Comparison of ENCODE assay signal across 24 cellular contexts in genomic region chr6:37617073-37617472, GRCh38.
DNase-seq lines count a peak whose midpoint lies in the region; ATAC-seq and TF ChIP-seq lines count a peak whose summit lies in the region.
"Had no signal": no experiment of that assay in that cellular context is flagged by ENCODE, and none has a peak within 500 bp of the region (broad histone marks: within the 10 kb centered on the region; RNA-seq: fewer than 3 reads in every experiment).

No MANE protein-coding gene starts in this region.

- no peaks in the 10 kb centered on the region for H3K36me3 Mint-ChIP-seq in activated CD8-positive, alpha-beta T cell treated with anti-CD3 and anti-CD28 coated beads, Interleukin-2, amount 10 ng/mL, durations not matched to agents 7 days and 5 days (ENCODE audit: low read depth)
- H3K36me3 Mint-ChIP-seq in activated CD8-positive, alpha-beta T cell treated with anti-CD3 and anti-CD28 coated beads for 36 hours (ENCODE audit: low read depth), result no peaks in the 10 kb centered on the region
- H3K36me3 Mint-ChIP-seq: CD8-positive, alpha-beta T cell had no signal

- TF ChIP-seq POLR2A in IMR-90 (IDR thresholded peaks at IDR 0.05; ENCODE audit: low read depth, low read length), result no peak
- TF ChIP-seq POLR2A in sigmoid colon (IDR thresholded peaks at IDR 0.05), result no peak

- H3K9me1 ChIP-seq in IMR-90 (ENCODE audit: insufficient read depth, low read length), result peaks cover 4% of the 10 kb centered on the region; the same call in 1 of the 2 replicates

- no peak for TF ChIP-seq EP300 in sigmoid colon (IDR thresholded peaks at IDR 0.05)

- H3K4me1 ChIP-seq in IMR-90 (ENCODE audit: control insufficient read depth, insufficient read depth, low read length) (peaks cover 5% of the 10 kb centered on the region), sigmoid colon (no peaks in the 10 kb centered on the region)
- H3K4me1 ChIP-seq: Caco-2 had no signal

- H3K27ac Mint-ChIP-seq in activated CD8-positive, alpha-beta T cell treated with anti-CD3 and anti-CD28 coated beads, Interleukin-2, amount 10 ng/mL, durations not matched to agents 7 days and 5 days, result peak overlapping the region; percentile 30
- H3K27ac Mint-ChIP-seq in activated CD8-positive, alpha-beta T cell treated with anti-CD3 and anti-CD28 coated beads for 36 hours, result no peak overlapping the region
- H3K27ac Mint-ChIP-seq: B cell; CD8-positive, alpha-beta T cell had no signal

- H4K8ac ChIP-seq in IMR-90 (ENCODE audit: low read depth in 2 of 2, low read length in 2 of 2), result no peak overlapping the region

- no peak overlapping the region for H2AK5ac ChIP-seq in IMR-90 (ENCODE audit: low read depth, low read length)

- dilution Hi-C loops in IMR-90 (cut with HindIII; ENCODE audit: low sequenced_read_pairs, unreplicated experiment), result no loop called here

- no peak overlapping the region for H2BK15ac ChIP-seq in IMR-90 (ENCODE audit: low read depth, low read length)

- H3K9me3 ChIP-seq in IMR-90 (ENCODE audit: control insufficient read depth, insufficient read depth, low read length) (no peaks in the 10 kb centered on the region), sigmoid colon (no peaks in the 10 kb centered on the region)
- H3K9me3 ChIP-seq: Caco-2 had no signal

- H3K27me3 Mint-ChIP-seq in activated CD8-positive, alpha-beta T cell treated with anti-CD3 and anti-CD28 coated beads, Interleukin-2, amount 10 ng/mL, durations not matched to agents 7 days and 5 days (ENCODE audit: low read depth), result peaks cover 12% of the 10 kb centered on the region
- no peaks in the 10 kb centered on the region for H3K27me3 Mint-ChIP-seq in activated CD8-positive, alpha-beta T cell treated with anti-CD3 and anti-CD28 coated beads for 36 hours

- no peak overlapping the region for H2BK120ac ChIP-seq in IMR-90 (ENCODE audit: low read depth, low read length)

- H3K79me1 ChIP-seq in IMR-90 (ENCODE audit: low read depth in 1 of 2, low read length in 2 of 2), result no peaks in the 10 kb centered on the region

- H3K4me3 ChIP-seq in IMR-90 (ENCODE audit: insufficient read depth, low read depth, low read length) (no peak overlapping the region), sigmoid colon (no peak overlapping the region)
- H3K4me3 ChIP-seq: GM12878 had no signal

- WGBS in IMR-90 (ENCODE audit: extremely low coverage in 2 of 2, insufficient read length in 1 of 2), 2 experiments, result 100% methylated on average over 1 of the region's 3 CpGs; no CpG with 5 or more reads in 1 of the 2 experiments
- WGBS in sigmoid colon, 2 donors, result 77 to 97% methylated on average over 3 of the region's 3 CpGs

- H3K36me3 ChIP-seq in IMR-90 (ENCODE audit: control insufficient read depth, insufficient read depth, low read length), result no peaks in the 10 kb centered on the region
- no peaks in the 10 kb centered on the region for H3K36me3 ChIP-seq in sigmoid colon

- H2AK9ac ChIP-seq in IMR-90 (replicated peaks; ENCODE audit: low read depth, low read length, poor library complexity), result no peak overlapping the region

- no peak overlapping the region for H3K4ac ChIP-seq in IMR-90 (ENCODE audit: low read depth, low read length)

- CTCF ChIA-PET in activated CD8-positive, alpha-beta T cell treated with anti-CD3 and anti-CD28 coated beads, Interleukin-2, amount 10 ng/mL, durations not matched to agents 7 days and 5 days (lab: Charles Lee), result no interaction called here
- CTCF ChIA-PET in activated CD8-positive, alpha-beta T cell treated with anti-CD3 and anti-CD28 coated beads for 36 hours (lab: Charles Lee), result interaction anchor here (1.0 kb wide), 1 partner anchor 76 kb away, joined by 3 read pairs; no protein-coding TSS in a partner anchor
- CTCF ChIA-PET in IMR-90 (lab: Yijun Ruan, JAX), result interaction anchor here (0.6 to 1.9 kb wide), 3 partner anchors 9 to 200 kb away, joined by 3 to 7 read pairs (median 4); no protein-coding TSS in a partner anchor

- BruUV-seq in IMR-90 (replicated peaks; lab: Mats Ljungman, UMichigan), result no TSS peak

- peaks cover 18% of the 10 kb centered on the region for H3K4me1 Mint-ChIP-seq in activated CD8-positive, alpha-beta T cell treated with anti-CD3 and anti-CD28 coated beads, Interleukin-2, amount 10 ng/mL, durations not matched to agents 7 days and 5 days (ENCODE audit: low read depth)
- H3K4me1 Mint-ChIP-seq in activated CD8-positive, alpha-beta T cell treated with anti-CD3 and anti-CD28 coated beads for 36 hours (ENCODE audit: low read depth), result peaks cover 14% of the 10 kb centered on the region

- no peak overlapping the region for H4K5ac ChIP-seq in IMR-90 (ENCODE audit: low read depth, low read length)

- no peak overlapping the region for H4K91ac ChIP-seq in IMR-90 (ENCODE audit: insufficient read depth, low read depth, low read length)

- no peak overlapping the region for H3K4me3 Mint-ChIP-seq in activated CD8-positive, alpha-beta T cell treated with anti-CD3 and anti-CD28 coated beads, Interleukin-2, amount 10 ng/mL, durations not matched to agents 7 days and 5 days
- H3K4me3 Mint-ChIP-seq in activated CD8-positive, alpha-beta T cell treated with anti-CD3 and anti-CD28 coated beads for 36 hours, result no peak overlapping the region
- H3K4me3 Mint-ChIP-seq: B cell; CD8-positive, alpha-beta T cell had no signal

- H3K9me3 Mint-ChIP-seq in activated CD8-positive, alpha-beta T cell treated with anti-CD3 and anti-CD28 coated beads, Interleukin-2, amount 10 ng/mL, durations not matched to agents 7 days and 5 days (ENCODE audit: insufficient read depth), result no peaks in the 10 kb centered on the region
- H3K9me3 Mint-ChIP-seq in activated CD8-positive, alpha-beta T cell treated with anti-CD3 and anti-CD28 coated beads for 36 hours, result no peaks in the 10 kb centered on the region
- H3K9me3 Mint-ChIP-seq: CD8-positive, alpha-beta T cell had no signal

- no peak overlapping the region for H3K9ac ChIP-seq in IMR-90 (ENCODE audit: low read depth, low read length)
- H3K9ac ChIP-seq: KMS-11 had no signal

- H2BK20ac ChIP-seq in IMR-90 (ENCODE audit: low read depth, low read length), result no peak overlapping the region

- H3K27ac ChIP-seq in IMR-90 (ENCODE audit: insufficient read depth, low read length) (no peak overlapping the region), sigmoid colon (no peak overlapping the region)
- H3K27ac ChIP-seq: 22Rv1, C4-2B, KMS-11 had no signal

- intact Hi-C loops in activated CD8-positive, alpha-beta T cell treated with anti-CD3 and anti-CD28 coated beads for 36 hours (cut with micrococcal nuclease), result no loop called here
- intact Hi-C loops in IMR-90 (cut with micrococcal nuclease) (no loop called here), left ventricle myocardium superior (cut with micrococcal nuclease) (no loop called here), sigmoid colon (cut with DNase I) (no loop called here)

- in situ Hi-C loops in IMR-90 (cut with MboI; ENCODE audit: low sequenced_read_pairs), result no loop called here

- no peak overlapping the region for H2BK5ac ChIP-seq in IMR-90 (ENCODE audit: low read depth, low read length, poor library complexity, severe bottlenecking)

- H2AFZ ChIP-seq in IMR-90 (replicated peaks; ENCODE audit: low read length, poor library complexity), result peak overlapping the region; percentile 14

- H4K20me1 ChIP-seq in IMR-90 (ENCODE audit: insufficient read depth, low read length), result no peaks in the 10 kb centered on the region

- H3K23ac ChIP-seq in IMR-90 (ENCODE audit: low read depth, low read length), result no peak overlapping the region

- no peak overlapping the region for H3K56ac ChIP-seq in IMR-90 (ENCODE audit: extremely low read depth, insufficient read depth, low read length)

- POLR2A ChIA-PET in activated CD8-positive, alpha-beta T cell treated with anti-CD3 and anti-CD28 coated beads, Interleukin-2, amount 10 ng/mL, durations not matched to agents 7 days and 5 days (lab: Charles Lee), result no interaction called here
- POLR2A ChIA-PET in activated CD8-positive, alpha-beta T cell treated with anti-CD3 and anti-CD28 coated beads for 36 hours (lab: Charles Lee), result no interaction called here
- POLR2A ChIA-PET in IMR-90 (lab: Charles Lee; ENCODE audit: unreplicated experiment), result no interaction called here

- peaks cover 25% of the 10 kb centered on the region; the same call in 1 of the 2 replicates for H3K27me3 ChIP-seq in IMR-90 (ENCODE audit: control insufficient read depth, insufficient read depth, low read length)
- peaks cover 0 to 30% (median 6%) of the 10 kb centered on the region in 3 donors for H3K27me3 ChIP-seq in sigmoid colon

- no peak overlapping the region for H3K14ac ChIP-seq in IMR-90 (replicated peaks; ENCODE audit: low read depth, low read length)

- ATAC-seq in activated CD8-positive, alpha-beta T cell treated with anti-CD3 and anti-CD28 coated beads, Interleukin-2, amount 10 ng/mL, durations not matched to agents 7 days and 5 days, result no peak
- no peak for ATAC-seq in activated CD8-positive, alpha-beta T cell treated with anti-CD3 and anti-CD28 coated beads for 36 hours
- ATAC-seq in IMR-90 (ENCODE audit: low read depth) (no peak), left ventricle myocardium superior (peak; percentile 84), GM21381 (IDR thresholded peaks at IDR 0.05; ENCODE audit: unreplicated experiment) (no peak)
- ATAC-seq: CD8-positive, alpha-beta T cell; GM12878 had no signal

- no peak for TF ChIP-seq RAD21 in IMR-90 (IDR thresholded peaks at IDR 0.05; ENCODE audit: low read length)

- no peak overlapping the region for H3K18ac ChIP-seq in IMR-90 (ENCODE audit: low read depth, low read length)

- no peak overlapping the region for H3K4me2 ChIP-seq in IMR-90 (ENCODE audit: low read depth, low read length)
- H3K4me2 ChIP-seq: KMS-11 had no signal

- no peak for DNase-seq in activated CD8-positive, alpha-beta T cell treated with anti-CD3 and anti-CD28 coated beads, Interleukin-2, amount 10 ng/mL, durations not matched to agents 7 days and 5 days
- no peak for DNase-seq in activated CD8-positive, alpha-beta T cell treated with anti-CD3 and anti-CD28 coated beads for 36 hours
- DNase-seq in IMR-90 (no peak), left ventricle myocardium superior (peak; percentile 51), sigmoid colon (peak; percentile 51), SW480 (ENCODE audit: low spot score) (no peak), occipital lobe (lab: John Stamatoyannopoulos, UW) (no peak)
- DNase-seq: Caco-2; CD8-positive, alpha-beta T cell; NCI-H1048; NCI-H1417; NCI-H1694 treated with DMSO at 0.1 percent for 48 hours; NCI-H2081; NCI-H226; NCI-H510A; NCI-H69; RPMI8226; SHP77 treated with DMSO at 0.1 percent for 48 hours had no signal

- no peak for TF ChIP-seq CTCF in activated CD8-positive, alpha-beta T cell treated with anti-CD3 and anti-CD28 coated beads for 36 hours (IDR thresholded peaks at IDR 0.05)
- TF ChIP-seq CTCF in IMR-90 (conservative IDR thresholded peaks at IDR 0.05; ENCODE audit: low read depth, low read length), result no peak
- no peak for TF ChIP-seq CTCF in sigmoid colon (IDR thresholded peaks at IDR 0.05)

TF ChIP-seq in IMR-90, 13 proteins besides CTCF, POLR2A, EP300 and RAD21 (continues in another document):
- TF ChIP-seq MAFK (IDR thresholded peaks at IDR 0.05; ENCODE audit: low read depth, low read length) (no peak), NFE2L2 (IDR thresholded peaks at IDR 0.05; ENCODE audit: low read depth, low read length) (no peak), MAZ (IDR thresholded peaks at IDR 0.05; ENCODE audit: borderline replicate concordance, low read depth, low read length) (no peak), FOS (IDR thresholded peaks at IDR 0.05; ENCODE audit: low read depth, low read length) (no peak), RCOR1 (IDR thresholded peaks at IDR 0.05; ENCODE audit: insufficient replicate concordance, low read length) (no peak)

Comparison
In these comparisons a context has a peak if more than half of its experiments do, and no peak if none do; other contexts are left out.
1. DNase-seq: peak in left ventricle myocardium superior (single experiment) and sigmoid colon (single experiment); none in activated CD8-positive, alpha-beta T cell treated with anti-CD3 and anti-CD28 coated beads, Interleukin-2, amount 10 ng/mL, durations not matched to agents 7 days and 5 days (single experiment), activated CD8-positive, alpha-beta T cell treated with anti-CD3 and anti-CD28 coated beads for 36 hours (single experiment), IMR-90 (single experiment), SW480 (single experiment) and occipital lobe (single experiment).